1 cellular context compared by ENCODE assay signal in the genomic region with DNA sequence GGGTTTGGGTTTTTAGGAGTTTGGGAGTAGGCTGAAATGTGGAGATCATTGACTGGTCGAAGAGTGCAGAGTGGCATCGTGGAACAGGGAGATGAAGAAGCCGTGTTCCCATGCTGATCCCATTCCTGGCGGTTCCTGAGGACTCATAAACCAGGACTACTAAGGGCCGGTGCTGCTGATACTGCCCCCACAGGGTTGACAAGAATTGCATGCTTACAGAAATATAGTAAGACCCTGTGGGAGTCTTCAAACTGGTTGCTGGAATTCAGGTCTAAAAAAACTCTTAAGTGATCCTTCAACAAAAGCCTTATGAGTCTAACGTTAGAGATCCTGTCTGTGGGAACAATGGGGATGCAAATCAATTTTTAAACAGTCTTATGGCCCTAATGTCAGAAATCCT.
TF ChIP-seq lines count a peak whose summit lies in the region.

No MANE protein-coding gene starts in this region.

TF ChIP-seq in K562, 482 proteins besides CTCF, POLR2A, EP300 and RAD21 (continued from another document):
- TF ChIP-seq, protein P1, sequence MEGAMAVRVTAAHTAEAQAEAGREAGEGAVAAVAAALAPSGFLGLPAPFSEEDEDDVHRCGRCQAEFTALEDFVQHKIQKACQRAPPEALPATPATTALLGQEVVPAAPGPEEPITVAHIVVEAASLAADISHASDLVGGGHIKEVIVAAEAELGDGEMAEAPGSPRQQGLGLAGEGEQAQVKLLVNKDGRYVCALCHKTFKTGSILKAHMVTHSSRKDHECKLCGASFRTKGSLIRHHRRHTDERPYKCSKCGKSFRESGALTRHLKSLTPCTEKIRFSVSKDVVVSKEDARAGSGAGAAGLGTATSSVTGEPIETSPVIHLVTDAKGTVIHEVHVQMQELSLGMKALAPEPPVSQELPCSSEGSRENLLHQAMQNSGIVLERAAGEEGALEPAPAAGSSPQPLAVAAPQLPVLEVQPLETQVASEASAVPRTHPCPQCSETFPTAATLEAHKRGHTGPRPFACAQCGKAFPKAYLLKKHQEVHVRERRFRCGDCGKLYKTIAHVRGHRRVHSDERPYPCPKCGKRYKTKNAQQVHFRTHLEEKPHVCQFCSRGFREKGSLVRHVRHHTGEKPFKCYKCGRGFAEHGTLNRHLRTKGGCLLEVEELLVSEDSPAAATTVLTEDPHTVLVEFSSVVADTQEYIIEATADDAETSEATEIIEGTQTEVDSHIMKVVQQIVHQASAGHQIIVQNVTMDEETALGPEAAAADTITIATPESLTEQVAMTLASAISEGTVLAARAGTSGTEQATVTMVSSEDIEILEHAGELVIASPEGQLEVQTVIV (CRISPR knock-in tag; IDR thresholded peaks at IDR 0.05; ENCODE audit: borderline replicate concordance) = no peak
- no peak for TF ChIP-seq LARP7 (IDR thresholded peaks at IDR 0.05)
- TF ChIP-seq SAFB (IDR thresholded peaks at IDR 0.05; ENCODE audit: borderline replicate concordance, low read depth, low read length) = no peak
- TF ChIP-seq ZBTB17 (CRISPR knock-in tag; IDR thresholded peaks at IDR 0.05) = no peak
- TF ChIP-seq, protein P2, sequence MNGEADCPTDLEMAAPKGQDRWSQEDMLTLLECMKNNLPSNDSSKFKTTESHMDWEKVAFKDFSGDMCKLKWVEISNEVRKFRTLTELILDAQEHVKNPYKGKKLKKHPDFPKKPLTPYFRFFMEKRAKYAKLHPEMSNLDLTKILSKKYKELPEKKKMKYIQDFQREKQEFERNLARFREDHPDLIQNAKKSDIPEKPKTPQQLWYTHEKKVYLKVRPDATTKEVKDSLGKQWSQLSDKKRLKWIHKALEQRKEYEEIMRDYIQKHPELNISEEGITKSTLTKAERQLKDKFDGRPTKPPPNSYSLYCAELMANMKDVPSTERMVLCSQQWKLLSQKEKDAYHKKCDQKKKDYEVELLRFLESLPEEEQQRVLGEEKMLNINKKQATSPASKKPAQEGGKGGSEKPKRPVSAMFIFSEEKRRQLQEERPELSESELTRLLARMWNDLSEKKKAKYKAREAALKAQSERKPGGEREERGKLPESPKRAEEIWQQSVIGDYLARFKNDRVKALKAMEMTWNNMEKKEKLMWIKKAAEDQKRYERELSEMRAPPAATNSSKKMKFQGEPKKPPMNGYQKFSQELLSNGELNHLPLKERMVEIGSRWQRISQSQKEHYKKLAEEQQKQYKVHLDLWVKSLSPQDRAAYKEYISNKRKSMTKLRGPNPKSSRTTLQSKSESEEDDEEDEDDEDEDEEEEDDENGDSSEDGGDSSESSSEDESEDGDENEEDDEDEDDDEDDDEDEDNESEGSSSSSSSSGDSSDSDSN (IDR thresholded peaks at IDR 0.05; ENCODE audit: borderline replicate concordance in 1 of 2, low read depth in 2 of 2, low read length in 2 of 2) = no peak
- no peak for TF ChIP-seq CHCHD3 (CRISPR knock-in tag; IDR thresholded peaks at IDR 0.05)
- TF ChIP-seq SIN3B (IDR thresholded peaks at IDR 0.05; ENCODE audit: low read depth) = no peak
- TF ChIP-seq KDM2B (CRISPR knock-in tag; IDR thresholded peaks at IDR 0.05) = no peak
TF ChIP-seq in K562: peak in this region for 0.
